Comparison of ENCODE assay signal across 25 cellular contexts in genomic region chr6:80623066-80623815, GRCh38.
"Had no signal": no experiment of that assay in that cellular context is flagged by ENCODE, and none has a peak within 500 bp of the region (broad histone marks: within the 10 kb centered on the region; RNA-seq: fewer than 3 reads in every experiment).

No MANE protein-coding gene starts in this region.

- DNase-seq: activated B cell treated with CpG ODN at 0.5 μM for 24 hours; activated CD4-positive, alpha-beta memory T cell treated with anti-CD3 and anti-CD28 coated beads, Interleukin-2, amount 10 ng/mL, durations not matched to agents 7 days and 5 days; activated CD4-positive, alpha-beta T cell treated with anti-CD3 and anti-CD28 coated beads for 4 hours; activated CD4-positive, CD25-positive, alpha-beta regulatory T cell treated with anti-CD3 and anti-CD28 coated beads, Interleukin-2, amount 50 U/mL, for 72 hours; activated CD8-positive, alpha-beta memory T cell treated with anti-CD3 and anti-CD28 coated beads for 24 hours; activated CD8-positive, alpha-beta memory T cell treated with anti-CD3 and anti-CD28 coated beads, Interleukin-2, amount 10 ng/mL, durations not matched to agents 7 days and 5 days; activated CD8-positive, alpha-beta memory T cell treated with anti-CD3 and anti-CD28 coated beads, Interleukin-2, amount 50 U/mL, for 48 hours; activated effector memory CD4-positive, alpha-beta T cell treated with Interleukin-2 at 50 U/mL for 16 hours; activated naive CD4-positive, alpha-beta T cell treated with anti-CD3 and anti-CD28 coated beads, Interleukin-2, amount 10 ng/mL, durations not matched to agents 7 days and 5 days; activated naive CD8-positive, alpha-beta T cell treated with anti-CD3 and anti-CD28 coated beads, Interleukin-2, amount 50 U/mL, for 24 hours; activated T-cell treated with anti-CD3 and anti-CD28 coated beads, Interleukin-2, amount 50 U/mL, for 48 hours; central memory CD4-positive, alpha-beta T cell; NCI-H1092 treated with DMSO at 0.1 percent for 48 hours; NCI-H1417; NCI-H146; NCI-H187 treated with DMSO at 0.1 percent for 48 hours; NCI-H510A; NCI-H526; NCI-H748 treated with DMSO at 0.1 percent for 48 hours; NK-92 treated with Interleukin-12 subunit alpha and Interleukin-12 subunit beta, amount 100 ng/mL, for 24 hours; SW 1271; T-helper 1 cell; T-helper 2 cell; T-helper 9 cell had no signal

- H3K27ac ChIP-seq: VCaP had no signal

- ATAC-seq: activated CD8-positive, alpha-beta memory T cell treated with anti-CD3 and anti-CD28 coated beads, Interleukin-2, amount 10 ng/mL, durations not matched to agents 7 days and 5 days; activated naive CD8-positive, alpha-beta T cell treated with anti-CD3 and anti-CD28 coated beads, Interleukin-2, amount 50 U/mL, for 24 hours had no signal
